Comparison of ENCODE assay signal across 32 cellular contexts in genomic region chr18:926946-927345, GRCh38. TPM values are rescaled to one million over a fixed set of nuclear protein-coding genes. Genes with fewer than 3 reads are reported as not detected.
"Had no signal": no experiment of that assay in that cellular context is flagged by ENCODE, and none has a peak within 500 bp of the region (broad histone marks: within the 10 kb centered on the region; RNA-seq: fewer than 3 reads in every experiment).

No MANE protein-coding gene starts in this region.

- H3K36me3 ChIP-seq: esophagus squamous epithelium, gastroesophageal sphincter, heart right ventricle, WERI-Rb-1 had no signal

- H3K4me2 ChIP-seq: hepatocyte had no signal

- H3K27ac ChIP-seq: body of pancreas, epithelial cell of prostate, esophagus squamous epithelium, gastroesophageal sphincter, heart right ventricle, hepatocyte, WERI-Rb-1 had no signal

- H3K4me3 ChIP-seq: body of pancreas, esophagus squamous epithelium, gastroesophageal sphincter, heart right ventricle, hepatocyte had no signal

- H3K79me2 ChIP-seq: hepatocyte had no signal

- H3K9me3 ChIP-seq: body of pancreas, esophagus squamous epithelium, gastroesophageal sphincter, heart right ventricle had no signal

- ATAC-seq: activated CD4-positive, CD25-positive, alpha-beta regulatory T cell treated with anti-CD3 and anti-CD28 coated beads, Interleukin-2, amount 50 U/mL, for 24 hours; activated CD8-positive, alpha-beta T cell treated with anti-CD3 and anti-CD28 coated beads for 36 hours; activated T-cell treated with anti-CD3 and anti-CD28 coated beads, Interleukin-2, amount 50 U/mL, for 4 hours; activated T-helper 17 cell treated with anti-CD3 and anti-CD28 coated beads, Interleukin-2, amount 50 U/mL, for 72 hours; body of pancreas; effector memory CD8-positive, alpha-beta T cell; gastroesophageal sphincter; heart right ventricle had no signal

- H3K4me1 ChIP-seq: body of pancreas, esophagus squamous epithelium, gastroesophageal sphincter, heart right ventricle had no signal

- H3K27me3 ChIP-seq: body of pancreas, hepatocyte had no signal

- DNase-seq: activated B cell treated with CpG ODN at 0.5 μM for 24 hours; activated CD4-positive, alpha-beta T cell treated with anti-CD3 and anti-CD28 coated beads for 48 hours; activated CD4-positive, alpha-beta T cell treated with anti-CD3 and anti-CD28 coated beads, Interleukin-2, amount 50 U/mL, for 1 hour; activated CD4-positive, alpha-beta T cell treated with anti-CD3 and anti-CD28 coated beads, Interleukin-2, amount 50 U/mL, for 48 hours; activated CD8-positive, alpha-beta memory T cell treated with anti-CD3 and anti-CD28 coated beads for 24 hours; activated CD8-positive, alpha-beta T cell treated with anti-CD3 and anti-CD28 coated beads for 36 hours; activated effector memory CD4-positive, alpha-beta T cell treated with Interleukin-2 at 50 U/mL for 16 hours; activated gamma-delta T cell treated with Interleukin-2 at 50 U/mL for 16 hours; activated naive CD4-positive, alpha-beta T cell treated with anti-CD3 and anti-CD28 coated beads, Interleukin-2, amount 50 U/mL, for 16 hours; activated naive CD4-positive, alpha-beta T cell treated with Interleukin-2 at 50 U/mL for 16 hours; activated T-cell treated with anti-CD3 and anti-CD28 coated beads, Interleukin-2, amount 50 U/mL, for 4 hours; amniotic stem cell; anterior cingulate cortex; body of pancreas; caudate nucleus; cortex of kidney; dermis blood vessel endothelial cell; effector CD4-positive, alpha-beta T cell; effector memory CD8-positive, alpha-beta T cell; esophagus squamous epithelium; foreskin melanocyte; heart right ventricle; T1000; WERI-Rb-1 had no signal

- H2AFZ ChIP-seq: hepatocyte had no signal

RNA-seq across cellular contexts. Expression of gene ADCYAP1, which starts 22.3 kb away (rescaled TPM):
- total RNA-seq: activated B cell treated with CpG ODN at 0.5 μM for 24 hours; activated CD8-positive, alpha-beta T cell treated with anti-CD3 and anti-CD28 coated beads for 36 hours; activated T-cell treated with anti-CD3 and anti-CD28 coated beads, Interleukin-2, amount 50 U/mL, for 4 hours; activated T-helper 17 cell treated with anti-CD3 and anti-CD28 coated beads, Interleukin-2, amount 50 U/mL, for 72 hours; chondrocyte; dermis blood vessel endothelial cell; fibroblast of lung; fibroblast of villous mesenchyme had no signal
- polyA plus RNA-seq: fibroblast of lung had no signal
